2 cellular contexts compared by ENCODE assay signal in the genomic region with DNA sequence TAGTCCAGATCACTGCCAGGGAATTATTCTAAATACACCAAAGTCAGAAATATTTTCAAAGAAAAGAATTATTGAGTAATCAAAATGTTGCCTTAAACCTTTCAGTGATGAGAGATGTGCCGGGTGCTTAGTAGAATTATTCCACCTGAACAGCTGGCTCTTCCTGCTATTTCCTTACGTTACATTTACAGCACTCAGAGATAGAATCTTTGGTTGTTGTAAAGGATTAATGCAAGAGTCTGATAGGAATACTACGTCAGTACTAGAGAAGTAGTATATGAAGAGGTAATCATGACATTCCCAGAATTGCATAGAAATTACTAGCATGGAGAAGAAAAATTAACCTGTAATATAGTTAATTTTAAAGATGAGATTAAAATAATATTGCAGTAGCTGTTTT.
TF ChIP-seq lines count a peak whose summit lies in the region.

No MANE protein-coding gene starts in this region.

TF ChIP-seq in liver, 16 proteins besides CTCF, POLR2A, EP300 and RAD21:
- TF ChIP-seq, protein P1, sequence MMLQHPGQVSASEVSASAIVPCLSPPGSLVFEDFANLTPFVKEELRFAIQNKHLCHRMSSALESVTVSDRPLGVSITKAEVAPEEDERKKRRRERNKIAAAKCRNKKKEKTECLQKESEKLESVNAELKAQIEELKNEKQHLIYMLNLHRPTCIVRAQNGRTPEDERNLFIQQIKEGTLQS (IDR thresholded peaks at IDR 0.05) = no peak
- TF ChIP-seq HNF4G (IDR thresholded peaks at IDR 0.05) (no peak), YY1 (IDR thresholded peaks at IDR 0.05) (no peak), EGR1 (IDR thresholded peaks at IDR 0.05; ENCODE audit: low read depth in 2 of 2) (no peak), GABPA (IDR thresholded peaks at IDR 0.05 in 1 of 2, conservative IDR thresholded peaks at IDR 0.05 in 1 of 2) (no peak), HNF4A (conservative IDR thresholded peaks at IDR 0.05) (no peak), FOXA1 (IDR thresholded peaks at IDR 0.05) (no peak), TAF1 (conservative IDR thresholded peaks at IDR 0.05) (no peak), JUND (IDR thresholded peaks at IDR 0.05) (no peak), SP1 (IDR thresholded peaks at IDR 0.05) (no peak), RXRA (IDR thresholded peaks at IDR 0.05) (no peak), FOXA2 (IDR thresholded peaks at IDR 0.05) (no peak), NR2F2 (IDR thresholded peaks at IDR 0.05) (no peak)
- TF ChIP-seq, protein P2, sequence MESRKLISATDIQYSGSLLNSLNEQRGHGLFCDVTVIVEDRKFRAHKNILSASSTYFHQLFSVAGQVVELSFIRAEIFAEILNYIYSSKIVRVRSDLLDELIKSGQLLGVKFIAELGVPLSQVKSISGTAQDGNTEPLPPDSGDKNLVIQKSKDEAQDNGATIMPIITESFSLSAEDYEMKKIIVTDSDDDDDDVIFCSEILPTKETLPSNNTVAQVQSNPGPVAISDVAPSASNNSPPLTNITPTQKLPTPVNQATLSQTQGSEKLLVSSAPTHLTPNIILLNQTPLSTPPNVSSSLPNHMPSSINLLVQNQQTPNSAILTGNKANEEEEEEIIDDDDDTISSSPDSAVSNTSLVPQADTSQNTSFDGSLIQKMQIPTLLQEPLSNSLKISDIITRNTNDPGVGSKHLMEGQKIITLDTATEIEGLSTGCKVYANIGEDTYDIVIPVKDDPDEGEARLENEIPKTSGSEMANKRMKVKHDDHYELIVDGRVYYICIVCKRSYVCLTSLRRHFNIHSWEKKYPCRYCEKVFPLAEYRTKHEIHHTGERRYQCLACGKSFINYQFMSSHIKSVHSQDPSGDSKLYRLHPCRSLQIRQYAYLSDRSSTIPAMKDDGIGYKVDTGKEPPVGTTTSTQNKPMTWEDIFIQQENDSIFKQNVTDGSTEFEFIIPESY (IDR thresholded peaks at IDR 0.05) = no peak
- TF ChIP-seq, protein P3, sequence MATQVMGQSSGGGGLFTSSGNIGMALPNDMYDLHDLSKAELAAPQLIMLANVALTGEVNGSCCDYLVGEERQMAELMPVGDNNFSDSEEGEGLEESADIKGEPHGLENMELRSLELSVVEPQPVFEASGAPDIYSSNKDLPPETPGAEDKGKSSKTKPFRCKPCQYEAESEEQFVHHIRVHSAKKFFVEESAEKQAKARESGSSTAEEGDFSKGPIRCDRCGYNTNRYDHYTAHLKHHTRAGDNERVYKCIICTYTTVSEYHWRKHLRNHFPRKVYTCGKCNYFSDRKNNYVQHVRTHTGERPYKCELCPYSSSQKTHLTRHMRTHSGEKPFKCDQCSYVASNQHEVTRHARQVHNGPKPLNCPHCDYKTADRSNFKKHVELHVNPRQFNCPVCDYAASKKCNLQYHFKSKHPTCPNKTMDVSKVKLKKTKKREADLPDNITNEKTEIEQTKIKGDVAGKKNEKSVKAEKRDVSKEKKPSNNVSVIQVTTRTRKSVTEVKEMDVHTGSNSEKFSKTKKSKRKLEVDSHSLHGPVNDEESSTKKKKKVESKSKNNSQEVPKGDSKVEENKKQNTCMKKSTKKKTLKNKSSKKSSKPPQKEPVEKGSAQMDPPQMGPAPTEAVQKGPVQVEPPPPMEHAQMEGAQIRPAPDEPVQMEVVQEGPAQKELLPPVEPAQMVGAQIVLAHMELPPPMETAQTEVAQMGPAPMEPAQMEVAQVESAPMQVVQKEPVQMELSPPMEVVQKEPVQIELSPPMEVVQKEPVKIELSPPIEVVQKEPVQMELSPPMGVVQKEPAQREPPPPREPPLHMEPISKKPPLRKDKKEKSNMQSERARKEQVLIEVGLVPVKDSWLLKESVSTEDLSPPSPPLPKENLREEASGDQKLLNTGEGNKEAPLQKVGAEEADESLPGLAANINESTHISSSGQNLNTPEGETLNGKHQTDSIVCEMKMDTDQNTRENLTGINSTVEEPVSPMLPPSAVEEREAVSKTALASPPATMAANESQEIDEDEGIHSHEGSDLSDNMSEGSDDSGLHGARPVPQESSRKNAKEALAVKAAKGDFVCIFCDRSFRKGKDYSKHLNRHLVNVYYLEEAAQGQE (IDR thresholded peaks at IDR 0.05) = no peak
- TF ChIP-seq, protein P4, sequence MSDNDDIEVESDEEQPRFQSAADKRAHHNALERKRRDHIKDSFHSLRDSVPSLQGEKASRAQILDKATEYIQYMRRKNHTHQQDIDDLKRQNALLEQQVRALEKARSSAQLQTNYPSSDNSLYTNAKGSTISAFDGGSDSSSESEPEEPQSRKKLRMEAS (IDR thresholded peaks at IDR 0.05) = no peak

TF ChIP-seq in HepG2, 621 proteins besides CTCF, POLR2A, EP300 and RAD21:
- TF ChIP-seq KMT2B (CRISPR knock-in tag; IDR thresholded peaks at IDR 0.05) (no peak), MYNN (CRISPR knock-in tag; IDR thresholded peaks at IDR 0.05; ENCODE audit: low read depth) (no peak), PHF20 (CRISPR knock-in tag; IDR thresholded peaks at IDR 0.05) (no peak), ZNF33A (CRISPR knock-in tag; IDR thresholded peaks at IDR 0.05; ENCODE audit: borderline replicate concordance) (no peak), RXRB (CRISPR knock-in tag; IDR thresholded peaks at IDR 0.05; ENCODE audit: borderline replicate concordance) (no peak), FIP1L1 (IDR thresholded peaks at IDR 0.05; ENCODE audit: borderline replicate concordance, insufficient read depth, low read depth, low read length) (no peak), NFE2L2 (IDR thresholded peaks at IDR 0.05; ENCODE audit: low read length) (no peak), ZNF543 (CRISPR knock-in tag; IDR thresholded peaks at IDR 0.05) (no peak), TCF7 (IDR thresholded peaks at IDR 0.05; ENCODE audit: low read depth) (no peak), ZNF343 (CRISPR knock-in tag; IDR thresholded peaks at IDR 0.05) (no peak), SMC3 (IDR thresholded peaks at IDR 0.05; ENCODE audit: low read length) (no peak), SALL1 (CRISPR knock-in tag; IDR thresholded peaks at IDR 0.05) (no peak), ZNF331 (CRISPR knock-in tag; IDR thresholded peaks at IDR 0.05) (no peak), MXI1 (IDR thresholded peaks at IDR 0.05; ENCODE audit: borderline replicate concordance, low read depth, low read length) (no peak), ZNF616 (CRISPR knock-in tag; IDR thresholded peaks at IDR 0.05; ENCODE audit: low read depth) (no peak)
- TF ChIP-seq, protein P5, sequence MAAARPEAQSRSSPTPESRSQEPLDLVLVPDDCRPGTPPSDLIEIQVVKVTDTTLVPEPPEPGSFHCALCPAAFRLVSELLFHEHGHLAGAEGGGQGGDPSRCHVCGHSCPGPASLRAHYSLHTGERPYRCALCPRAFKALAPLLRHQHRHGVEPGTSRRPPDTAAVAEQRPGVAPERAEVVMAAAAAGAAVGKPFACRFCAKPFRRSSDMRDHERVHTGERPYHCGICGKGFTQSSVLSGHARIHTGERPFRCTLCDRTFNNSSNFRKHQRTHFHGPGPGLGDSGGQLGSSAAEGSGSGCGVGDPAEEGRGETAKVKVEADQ (CRISPR knock-in tag; IDR thresholded peaks at IDR 0.05; ENCODE audit: borderline replicate concordance) = no peak
- TF ChIP-seq, protein P6, sequence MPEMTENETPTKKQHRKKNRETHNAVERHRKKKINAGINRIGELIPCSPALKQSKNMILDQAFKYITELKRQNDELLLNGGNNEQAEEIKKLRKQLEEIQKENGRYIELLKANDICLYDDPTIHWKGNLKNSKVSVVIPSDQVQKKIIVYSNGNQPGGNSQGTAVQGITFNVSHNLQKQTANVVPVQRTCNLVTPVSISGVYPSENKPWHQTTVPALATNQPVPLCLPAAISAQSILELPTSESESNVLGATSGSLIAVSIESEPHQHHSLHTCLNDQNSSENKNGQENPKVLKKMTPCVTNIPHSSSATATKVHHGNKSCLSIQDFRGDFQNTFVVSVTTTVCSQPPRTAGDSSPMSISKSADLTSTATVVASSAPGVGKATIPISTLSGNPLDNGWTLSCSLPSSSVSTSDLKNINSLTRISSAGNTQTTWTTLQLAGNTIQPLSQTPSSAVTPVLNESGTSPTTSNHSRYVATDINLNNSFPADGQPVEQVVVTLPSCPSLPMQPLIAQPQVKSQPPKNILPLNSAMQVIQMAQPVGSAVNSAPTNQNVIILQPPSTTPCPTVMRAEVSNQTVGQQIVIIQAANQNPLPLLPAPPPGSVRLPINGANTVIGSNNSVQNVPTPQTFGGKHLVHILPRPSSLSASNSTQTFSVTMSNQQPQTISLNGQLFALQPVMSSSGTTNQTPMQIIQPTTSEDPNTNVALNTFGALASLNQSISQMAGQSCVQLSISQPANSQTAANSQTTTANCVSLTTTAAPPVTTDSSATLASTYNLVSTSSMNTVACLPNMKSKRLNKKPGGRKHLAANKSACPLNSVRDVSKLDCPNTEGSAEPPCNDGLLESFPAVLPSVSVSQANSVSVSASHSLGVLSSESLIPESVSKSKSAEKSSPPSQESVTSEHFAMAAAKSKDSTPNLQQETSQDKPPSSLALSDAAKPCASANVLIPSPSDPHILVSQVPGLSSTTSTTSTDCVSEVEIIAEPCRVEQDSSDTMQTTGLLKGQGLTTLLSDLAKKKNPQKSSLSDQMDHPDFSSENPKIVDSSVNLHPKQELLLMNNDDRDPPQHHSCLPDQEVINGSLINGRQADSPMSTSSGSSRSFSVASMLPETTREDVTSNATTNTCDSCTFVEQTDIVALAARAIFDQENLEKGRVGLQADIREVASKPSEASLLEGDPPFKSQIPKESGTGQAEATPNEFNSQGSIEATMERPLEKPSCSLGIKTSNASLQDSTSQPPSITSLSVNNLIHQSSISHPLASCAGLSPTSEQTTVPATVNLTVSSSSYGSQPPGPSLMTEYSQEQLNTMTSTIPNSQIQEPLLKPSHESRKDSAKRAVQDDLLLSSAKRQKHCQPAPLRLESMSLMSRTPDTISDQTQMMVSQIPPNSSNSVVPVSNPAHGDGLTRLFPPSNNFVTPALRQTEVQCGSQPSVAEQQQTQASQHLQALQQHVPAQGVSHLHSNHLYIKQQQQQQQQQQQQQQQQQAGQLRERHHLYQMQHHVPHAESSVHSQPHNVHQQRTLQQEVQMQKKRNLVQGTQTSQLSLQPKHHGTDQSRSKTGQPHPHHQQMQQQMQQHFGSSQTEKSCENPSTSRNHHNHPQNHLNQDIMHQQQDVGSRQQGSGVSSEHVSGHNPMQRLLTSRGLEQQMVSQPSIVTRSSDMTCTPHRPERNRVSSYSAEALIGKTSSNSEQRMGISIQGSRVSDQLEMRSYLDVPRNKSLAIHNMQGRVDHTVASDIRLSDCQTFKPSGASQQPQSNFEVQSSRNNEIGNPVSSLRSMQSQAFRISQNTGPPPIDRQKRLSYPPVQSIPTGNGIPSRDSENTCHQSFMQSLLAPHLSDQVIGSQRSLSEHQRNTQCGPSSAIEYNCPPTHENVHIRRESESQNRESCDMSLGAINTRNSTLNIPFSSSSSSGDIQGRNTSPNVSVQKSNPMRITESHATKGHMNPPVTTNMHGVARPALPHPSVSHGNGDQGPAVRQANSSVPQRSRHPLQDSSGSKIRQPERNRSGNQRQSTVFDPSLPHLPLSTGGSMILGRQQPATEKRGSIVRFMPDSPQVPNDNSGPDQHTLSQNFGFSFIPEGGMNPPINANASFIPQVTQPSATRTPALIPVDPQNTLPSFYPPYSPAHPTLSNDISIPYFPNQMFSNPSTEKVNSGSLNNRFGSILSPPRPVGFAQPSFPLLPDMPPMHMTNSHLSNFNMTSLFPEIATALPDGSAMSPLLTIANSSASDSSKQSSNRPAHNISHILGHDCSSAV (CRISPR knock-in tag; IDR thresholded peaks at IDR 0.05; ENCODE audit: borderline replicate concordance) = no peak
- TF ChIP-seq, protein P7, sequence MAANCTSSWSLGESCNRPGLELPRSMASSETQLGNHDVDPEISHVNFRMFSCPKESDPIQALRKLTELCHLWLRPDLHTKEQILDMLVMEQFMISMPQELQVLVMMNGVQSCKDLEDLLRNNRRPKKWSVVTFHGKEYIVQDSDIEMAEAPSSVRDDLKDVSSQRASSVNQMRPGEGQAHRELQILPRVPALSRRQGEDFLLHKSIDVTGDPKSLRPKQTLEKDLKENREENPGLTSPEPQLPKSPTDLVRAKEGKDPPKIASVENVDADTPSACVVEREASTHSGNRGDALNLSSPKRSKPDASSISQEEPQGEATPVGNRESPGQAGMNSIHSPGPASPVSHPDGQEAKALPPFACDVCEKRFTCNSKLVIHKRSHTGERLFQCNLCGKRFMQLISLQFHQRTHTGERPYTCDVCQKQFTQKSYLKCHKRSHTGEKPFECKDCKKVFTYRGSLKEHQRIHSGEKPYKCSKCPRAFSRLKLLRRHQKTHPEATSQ (CRISPR knock-in tag; IDR thresholded peaks at IDR 0.05; ENCODE audit: borderline replicate concordance) = no peak
